In the genomic region with DNA sequence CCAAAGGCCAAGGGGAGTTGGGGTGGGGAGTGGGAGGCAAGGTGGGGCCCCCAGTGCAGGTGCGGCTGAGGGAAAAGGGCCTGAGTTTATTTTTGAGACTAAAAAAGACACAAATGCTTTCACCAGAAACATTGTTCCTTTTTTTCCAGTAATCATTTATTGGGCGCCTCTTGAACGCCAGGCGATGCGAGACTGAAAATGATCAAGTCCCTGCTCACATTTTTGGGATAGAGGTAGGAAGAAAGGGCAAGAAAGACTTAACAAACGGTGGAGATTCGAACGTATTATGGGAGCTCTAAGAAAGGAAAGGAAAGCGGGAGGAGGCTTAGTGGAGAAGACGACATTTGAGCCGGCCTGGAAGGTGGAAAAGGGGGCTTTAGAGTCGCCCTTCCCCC, we compare ENCODE assay signal across 9 cellular contexts. TPM values are rescaled to one million over a fixed set of nuclear protein-coding genes. Genes with fewer than 3 reads are reported as not detected.
DNase-seq lines count a peak whose midpoint lies in the region; ATAC-seq and TF ChIP-seq lines count a peak whose summit lies in the region.
"Had no signal": no experiment of that assay in that cellular context is flagged by ENCODE, and none has a peak within 500 bp of the region (broad histone marks: within the 10 kb centered on the region; RNA-seq: fewer than 3 reads in every experiment).

No MANE protein-coding gene starts in this region.

- peak overlapping the region; percentile 88 for H3K4me3 Mint-ChIP-seq in activated CD4-positive, alpha-beta T cell treated with anti-CD3 and anti-CD28 coated beads, Interleukin-2, amount 10 ng/mL, durations not matched to agents 24 days and 14 days
- peak overlapping the region; percentile 99 for H3K4me3 Mint-ChIP-seq in activated naive CD8-positive, alpha-beta T cell treated with anti-CD3 and anti-CD28 coated beads, Interleukin-2, amount 10 ng/mL, durations not matched to agents 7 days and 5 days

- peaks cover 19% of the 10 kb centered on the region for H3K36me3 ChIP-seq in thoracic aorta

- H3K27ac ChIP-seq in layer of hippocampus (ENCODE audit: low read depth, low read length) (peak overlapping the region; percentile 94), thoracic aorta (peak overlapping the region; percentile 74 to 83)

- peaks cover 27% of the 10 kb centered on the region for H3K36me3 Mint-ChIP-seq in activated CD4-positive, alpha-beta T cell treated with anti-CD3 and anti-CD28 coated beads, Interleukin-2, amount 10 ng/mL, durations not matched to agents 24 days and 14 days (ENCODE audit: low read depth)
- H3K36me3 Mint-ChIP-seq in activated naive CD8-positive, alpha-beta T cell treated with anti-CD3 and anti-CD28 coated beads, Interleukin-2, amount 10 ng/mL, durations not matched to agents 7 days and 5 days = peaks cover 20% of the 10 kb centered on the region

- no peaks in the 10 kb centered on the region for H3K9me3 Mint-ChIP-seq in activated CD4-positive, alpha-beta T cell treated with anti-CD3 and anti-CD28 coated beads, Interleukin-2, amount 10 ng/mL, durations not matched to agents 24 days and 14 days
- no peaks in the 10 kb centered on the region for H3K9me3 Mint-ChIP-seq in activated naive CD8-positive, alpha-beta T cell treated with anti-CD3 and anti-CD28 coated beads, Interleukin-2, amount 10 ng/mL, durations not matched to agents 7 days and 5 days

- ATAC-seq in activated naive CD8-positive, alpha-beta T cell treated with anti-CD3 and anti-CD28 coated beads, Interleukin-2, amount 10 ng/mL, durations not matched to agents 7 days and 5 days (ENCODE audit: low read depth) = no peak
- no peak for ATAC-seq in thoracic aorta (ENCODE audit: insufficient number of reproducible peaks, low FRiP score, low read depth)
- no peak for ATAC-seq in GM19467 (IDR thresholded peaks at IDR 0.05; ENCODE audit: unreplicated experiment)

- DNase-seq in activated CD4-positive, alpha-beta T cell treated with anti-CD3 and anti-CD28 coated beads, Interleukin-2, amount 10 ng/mL, durations not matched to agents 24 days and 14 days = no peak
- no peak for DNase-seq in activated CD4-positive, alpha-beta T cell treated with anti-CD3 and anti-CD28 coated beads, Interleukin-2, amount 50 U/mL, for 4 hours
- no peak for DNase-seq in activated naive CD8-positive, alpha-beta T cell treated with anti-CD3 and anti-CD28 coated beads, Interleukin-2, amount 10 ng/mL, durations not matched to agents 7 days and 5 days
- DNase-seq in thoracic aorta (ENCODE audit: low spot score) = no peak
- no peak for DNase-seq in DMS153 treated with DMSO at 0.1 percent for 48 hours (lab: John Stamatoyannopoulos, UW; ENCODE audit: unreplicated experiment)
- DNase-seq in activated gamma-delta T cell treated with Interleukin-2 at 50 U/mL for 16 hours = no peak

- peaks cover 2% of the 10 kb centered on the region for H3K27me3 ChIP-seq in layer of hippocampus (ENCODE audit: control insufficient read depth, insufficient read depth, low read length)
- no peaks in the 10 kb centered on the region for H3K27me3 ChIP-seq in thoracic aorta (replicated peaks; ENCODE audit: insufficient read depth)

- H3K9me3 ChIP-seq in thoracic aorta = no peaks in the 10 kb centered on the region

- intact Hi-C loops in activated CD4-positive, alpha-beta T cell treated with anti-CD3 and anti-CD28 coated beads, Interleukin-2, amount 10 ng/mL, durations not matched to agents 24 days and 14 days (cut with micrococcal nuclease) = no loop called here

- H3K27ac Mint-ChIP-seq in activated CD4-positive, alpha-beta T cell treated with anti-CD3 and anti-CD28 coated beads, Interleukin-2, amount 10 ng/mL, durations not matched to agents 24 days and 14 days = peak overlapping the region; percentile 93
- peak overlapping the region; percentile 83 for H3K27ac Mint-ChIP-seq in activated naive CD8-positive, alpha-beta T cell treated with anti-CD3 and anti-CD28 coated beads, Interleukin-2, amount 10 ng/mL, durations not matched to agents 7 days and 5 days

- TF ChIP-seq CTCF in thoracic aorta (IDR thresholded peaks at IDR 0.05) = no peak

- peak overlapping the region; percentile 96 for H3K4me3 ChIP-seq in thoracic aorta

- POLR2A ChIA-PET in activated naive CD8-positive, alpha-beta T cell treated with anti-CD3 and anti-CD28 coated beads, Interleukin-2, amount 10 ng/mL, durations not matched to agents 7 days and 5 days (lab: Charles Lee) = interaction anchor here (0.5 to 6.5 kb wide), 12 partner anchors 17 to 425 kb away, joined by 3 to 62 read pairs (median 5); a partner anchor contains a TSS

- peaks cover 7% of the 10 kb centered on the region for H3K27me3 Mint-ChIP-seq in activated CD4-positive, alpha-beta T cell treated with anti-CD3 and anti-CD28 coated beads, Interleukin-2, amount 10 ng/mL, durations not matched to agents 24 days and 14 days
- peaks cover 14% of the 10 kb centered on the region for H3K27me3 Mint-ChIP-seq in activated naive CD8-positive, alpha-beta T cell treated with anti-CD3 and anti-CD28 coated beads, Interleukin-2, amount 10 ng/mL, durations not matched to agents 7 days and 5 days

- peaks cover 14 to 34% of the 10 kb centered on the region in 2 donors for H3K4me1 ChIP-seq in thoracic aorta (ENCODE audit: control insufficient read depth in 1 of 2, low read depth in 2 of 2)

- H3K4me1 Mint-ChIP-seq in activated CD4-positive, alpha-beta T cell treated with anti-CD3 and anti-CD28 coated beads, Interleukin-2, amount 10 ng/mL, durations not matched to agents 24 days and 14 days = peaks cover 21% of the 10 kb centered on the region
- H3K4me1 Mint-ChIP-seq in activated naive CD8-positive, alpha-beta T cell treated with anti-CD3 and anti-CD28 coated beads, Interleukin-2, amount 10 ng/mL, durations not matched to agents 7 days and 5 days = peaks cover 28% of the 10 kb centered on the region

RNA-seq across cellular contexts. Expression of a gene that starts 0.8 kb away (rescaled TPM):
- 283 and 284 TPM in 2 replicates for total RNA-seq in activated CD4-positive, alpha-beta T cell treated with anti-CD3 and anti-CD28 coated beads, Interleukin-2, amount 10 ng/mL, durations not matched to agents 24 days and 14 days
- total RNA-seq in activated naive CD8-positive, alpha-beta T cell treated with anti-CD3 and anti-CD28 coated beads, Interleukin-2, amount 10 ng/mL, durations not matched to agents 7 days and 5 days = 100 to 1,000 TPM; 231 to 246 TPM
- 100 to 1,000 TPM; 142 TPM for total RNA-seq in thoracic aorta

RNA-seq across cellular contexts. Expression of a gene that starts 2.4 kb away (rescaled TPM):
- not detected in 2 replicates for total RNA-seq in activated CD4-positive, alpha-beta T cell treated with anti-CD3 and anti-CD28 coated beads, Interleukin-2, amount 10 ng/mL, durations not matched to agents 24 days and 14 days
- total RNA-seq in activated naive CD8-positive, alpha-beta T cell treated with anti-CD3 and anti-CD28 coated beads, Interleukin-2, amount 10 ng/mL, durations not matched to agents 7 days and 5 days = under 1 TPM; 0.14 to 0.44 TPM
- 1 to 10 TPM in 1 of 2 donors, not detected in 1; 1.1 TPM for total RNA-seq in thoracic aorta

RNA-seq across cellular contexts. Expression of a gene that starts 18.7 kb away (rescaled TPM):
- total RNA-seq in activated CD4-positive, alpha-beta T cell treated with anti-CD3 and anti-CD28 coated beads, Interleukin-2, amount 10 ng/mL, durations not matched to agents 24 days and 14 days = 90.9 and 96.7 TPM in 2 replicates
- 100 to 1,000 TPM; 138 to 162 TPM for total RNA-seq in activated naive CD8-positive, alpha-beta T cell treated with anti-CD3 and anti-CD28 coated beads, Interleukin-2, amount 10 ng/mL, durations not matched to agents 7 days and 5 days
- 100 to 1,000 TPM in 1 of 2 donors, 10 to 100 TPM in 1; 82.9 to 112 TPM for total RNA-seq in thoracic aorta

RNA-seq across cellular contexts. Expression of a gene that starts 25.1 kb away (rescaled TPM):
- 0.28 and 0.30 TPM in 2 replicates for total RNA-seq in activated CD4-positive, alpha-beta T cell treated with anti-CD3 and anti-CD28 coated beads, Interleukin-2, amount 10 ng/mL, durations not matched to agents 24 days and 14 days
- total RNA-seq in activated naive CD8-positive, alpha-beta T cell treated with anti-CD3 and anti-CD28 coated beads, Interleukin-2, amount 10 ng/mL, durations not matched to agents 7 days and 5 days = not detected
- total RNA-seq in thoracic aorta = not detected
- total RNA-seq: lung microvascular endothelial cell had no signal

RNA-seq across cellular contexts. Expression of a gene that starts 39.6 kb away (rescaled TPM):
- 0.45 and 1.5 TPM in 2 replicates for total RNA-seq in activated CD4-positive, alpha-beta T cell treated with anti-CD3 and anti-CD28 coated beads, Interleukin-2, amount 10 ng/mL, durations not matched to agents 24 days and 14 days
- total RNA-seq in activated naive CD8-positive, alpha-beta T cell treated with anti-CD3 and anti-CD28 coated beads, Interleukin-2, amount 10 ng/mL, durations not matched to agents 7 days and 5 days = not detected
- total RNA-seq in thoracic aorta = 10 to 100 TPM in 1 of 2 donors, 1 to 10 TPM in 1; 4.5 to 16.9 TPM
